In the genomic region with DNA sequence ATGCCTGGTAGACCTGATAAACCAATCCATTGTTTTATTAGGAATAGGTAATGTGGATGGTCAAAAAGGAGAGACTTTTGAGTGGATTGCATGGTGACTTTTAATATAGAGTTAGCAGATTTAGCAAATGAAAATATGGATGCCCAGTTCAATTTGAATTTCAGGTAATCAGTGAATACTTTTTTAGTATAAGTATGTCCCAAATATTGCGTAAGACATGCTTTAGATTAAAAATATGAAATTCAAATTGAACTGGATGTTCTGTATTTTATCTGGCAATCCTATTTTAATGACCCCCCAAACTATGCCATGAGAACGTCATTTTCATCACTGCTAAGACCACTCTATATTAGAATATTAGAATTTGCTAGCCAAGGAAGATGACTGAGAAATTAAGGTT, we compare ENCODE assay signal across 34 cellular contexts. TPM values are rescaled to one million over a fixed set of nuclear protein-coding genes. Genes with fewer than 3 reads are reported as not detected.
"Had no signal": no experiment of that assay in that cellular context is flagged by ENCODE, and none has a peak within 500 bp of the region (broad histone marks: within the 10 kb centered on the region; RNA-seq: fewer than 3 reads in every experiment).

No MANE protein-coding gene starts in this region.

- H3K27ac ChIP-seq: neutrophil, pancreas, prostate gland, spleen, suprapubic skin, testis, upper lobe of right lung, uterus had no signal

- H3K9me3 ChIP-seq: neutrophil, pancreas, prostate gland, spleen, suprapubic skin, testis, tibial artery, transverse colon, upper lobe of right lung, uterus had no signal

- ATAC-seq: naive thymus-derived CD8-positive, alpha-beta T cell; natural killer cell treated with Interleukin-12 subunit alpha and Interleukin-12 subunit beta and Interleukin-15 and Interleukin-18, amount 100 ng/mL, for 72 hours; pancreas; sciatic nerve; stimulated activated memory B cell treated with anti-CD40 and anti-IgM and Interleukin-4, amounts not matched to agents 10 μg/mL and 1 μg/mL and 100 μg/mL, for 72 hours; stimulated activated naive CD8-positive, alpha-beta T cell treated with anti-CD3 and anti-CD28 coated beads, Interleukin-15, amount 100 ng/mL, for 72 hours; stimulated activated naive CD8-positive, alpha-beta T cell treated with anti-CD3 and anti-CD28 coated beads, Interleukin-15, Interleukin-2, amounts not matched to agents 100 U/mL and 50 U/mL, for 24 hours; upper lobe of right lung had no signal

- H3K36me3 ChIP-seq: neutrophil, pancreas, prostate gland, spleen, suprapubic skin, tibial artery, transverse colon, upper lobe of right lung, uterus had no signal

- DNase-seq: naive B cell; naive thymus-derived CD8-positive, alpha-beta T cell; nephron progenitor cell; nucleus accumbens; pancreas; right cardiac atrium; small intestine; spleen; stimulated activated CD4-positive, alpha-beta T cell treated with anti-CD3 and anti-CD28 coated beads, Interleukin-12 subunit alpha, Interleukin-12 subunit beta, amount 100 ng/mL, for 4 hours; stimulated activated CD4-positive, alpha-beta T cell treated with anti-CD3 and anti-CD28 coated beads, Interleukin-1b, Interleukin-23, amount 100 ng/mL, for 48 hours; stimulated activated CD4-positive, alpha-beta T cell treated with anti-CD3 and anti-CD28 coated beads, Interleukin-4, amount 100 ng/mL, for 1 hour; stimulated activated CD4-positive, alpha-beta T cell treated with anti-CD3 and anti-CD28 coated beads, Interleukin-4, amount 100 ng/mL, for 4 hours; stimulated activated CD8-positive, alpha-beta memory T cell treated with anti-CD3 and anti-CD28 coated beads, Interleukin-4, amount 100 ng/mL, for 48 hours; stimulated activated naive CD4-positive, alpha-beta T cell; stimulated activated naive CD8-positive, alpha-beta T cell treated with anti-CD3 and anti-CD28 coated beads, Interleukin-15, amount 100 ng/mL, for 72 hours; stimulated activated naive CD8-positive, alpha-beta T cell treated with anti-CD3 and anti-CD28 coated beads, Interleukin-15, Interleukin-2, amounts not matched to agents 100 U/mL and 50 U/mL, for 24 hours; substantia nigra; testis; tibial artery; transverse colon; upper lobe of right lung; uterus had no signal

- H3K4me1 ChIP-seq: pancreas, prostate gland, spleen, testis, transverse colon, upper lobe of right lung, uterus had no signal

- H3K4me3 ChIP-seq: pancreas, prostate gland, spleen, suprapubic skin, testis, tibial artery, transverse colon, upper lobe of right lung, uterus had no signal

- H3K27me3 ChIP-seq: neutrophil, pancreas, suprapubic skin, testis, tibial artery, transverse colon, upper lobe of right lung, uterus had no signal

- FAIRE-seq: pancreas, small intestine had no signal

RNA-seq across cellular contexts. Expression of gene TNP1, which starts 30.3 kb away (rescaled TPM):
- total RNA-seq: naive thymus-derived CD8-positive, alpha-beta T cell; natural killer cell treated with Interleukin-12 subunit alpha and Interleukin-12 subunit beta and Interleukin-15 and Interleukin-18, amount 100 ng/mL, for 72 hours; neural crest cell; omental fat pad; osteocyte; pancreas; posterior vena cava; renal cortical epithelial cell; right cardiac atrium; sciatic nerve; spleen; suprapubic skin; transverse colon; upper lobe of right lung; urinary bladder; uterus had no signal
- polyA plus RNA-seq: naive thymus-derived CD8-positive, alpha-beta T cell; pancreas; right cardiac atrium; small intestine; spleen; urinary bladder had no signal
